Comparison of ENCODE assay signal across 8 cellular contexts in the genomic region with DNA sequence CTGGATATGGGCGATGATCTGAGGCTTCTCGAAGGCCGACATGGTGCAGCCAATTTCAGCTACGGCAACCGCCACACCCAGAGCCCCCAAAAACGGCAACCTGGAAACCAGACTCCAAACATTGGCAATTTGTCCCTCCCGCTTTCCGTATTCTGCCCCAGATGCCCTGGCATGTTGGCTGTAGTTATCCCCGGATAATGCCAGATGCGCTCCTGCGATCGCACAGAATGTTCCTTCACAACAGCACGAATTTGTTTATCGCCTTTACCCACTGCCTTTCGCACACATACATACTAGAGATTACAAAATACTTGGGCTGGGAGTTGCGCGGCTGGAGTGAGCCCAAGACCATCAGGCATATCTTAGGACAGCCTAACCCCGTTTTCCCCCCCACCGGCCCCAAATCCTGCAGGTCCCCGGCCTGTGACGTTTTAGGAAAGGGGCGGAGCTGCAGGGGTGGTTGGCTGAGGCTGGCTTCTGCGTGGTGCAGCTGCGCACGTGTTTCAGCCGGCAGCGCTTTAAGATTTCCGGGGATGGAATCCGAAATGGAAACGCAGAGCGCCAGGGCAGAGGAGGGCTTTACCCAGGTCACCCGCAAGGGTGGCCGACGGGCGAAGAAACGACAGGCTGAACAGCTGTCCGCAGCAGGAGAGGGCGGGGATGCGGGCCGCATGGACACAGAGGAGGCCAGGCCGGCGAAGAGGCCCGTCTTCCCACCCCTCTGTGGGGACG. TPM values are rescaled to one million over a fixed set of nuclear protein-coding genes. Genes with fewer than 3 reads are reported as not detected.
DNase-seq lines count a peak whose midpoint lies in the region; ATAC-seq and TF ChIP-seq lines count a peak whose summit lies in the region.

TSS of gene PNO1 (plus strand) at position 487 of the 732 bp plus-strand sequence. CDS start at position 534, 47 bp downstream.

- H3K27me3 Mint-ChIP-seq in WTC11 (ENCODE audit: low read depth) = no peaks in the 10 kb centered on the region

- H3K27ac ChIP-seq in AG04450 (ENCODE audit: low read depth, low read length) (peak within 1 kb of the TSS; percentile 96), smooth muscle cell (ENCODE audit: low read depth) (peak within 1 kb of the TSS; percentile 96)

- DNase-seq in AG04450 (ENCODE audit: low read depth, low spot score) (peak; percentile 87), NCI-H226 (peak; percentile 89), WTC11 (ENCODE audit: low spot score) (peak; percentile 95), cardiac fibroblast (ENCODE audit: low read depth in 2 of 2) (peak; percentile 97), iPS-NIHi7 (ENCODE audit: extremely low spot score) (peak; percentile 96), smooth muscle cell (lab: John Stamatoyannopoulos, UW; ENCODE audit: unreplicated experiment) (peak; percentile 82)

- CTCF ChIA-PET in AG04450 (lab: Charles Lee) (interaction anchor here (0.6 to 2.3 kb wide), 3 partner anchors 35 to 134 kb away, joined by 3 to 7 read pairs (median 5); no protein-coding TSS in a partner anchor), WTC11 (lab: Charles Lee) (interaction anchor here (0.7 to 2.1 kb wide), 5 partner anchors 12 to 200 kb away, joined by 3 to 15 read pairs (median 4); no protein-coding TSS in a partner anchor)

- H3K9me3 ChIP-seq in AG04450 (ENCODE audit: control insufficient read depth, insufficient read depth, low read length) (no peaks in the 10 kb centered on the region), smooth muscle cell (replicated peaks; ENCODE audit: low read depth) (no peaks in the 10 kb centered on the region)

- H2AFZ ChIP-seq in smooth muscle cell (ENCODE audit: low read depth) = peak within 1 kb of the TSS; percentile 94

- POLR2A ChIA-PET in AG04450 (lab: Yijun Ruan, JAX) = interaction anchor here (1.2 to 1.9 kb wide), 5 partner anchors 11 to 162 kb away, joined by 3 to 11 read pairs (median 4); partner anchors contain the start of genes CNRIP1 and PPP3R1
- POLR2A ChIA-PET in WTC11 (lab: Charles Lee) = interaction anchor here (1.0 to 1.3 kb wide), 3 partner anchors 17 to 95 kb away, joined by 3 to 5 read pairs (median 4); partner anchors contain the start of gene C1D

- 1% methylated on average over 44 of the region's 44 CpGs for WGBS in smooth muscle cell (ENCODE audit: low lambda C conversion rate)

- peak within 1 kb of the TSS; percentile 96 for H3K4me2 ChIP-seq in smooth muscle cell

- peak within 1 kb of the TSS; percentile 97 for H3K9ac ChIP-seq in smooth muscle cell (ENCODE audit: low read depth)

- peaks cover 20% of the 10 kb centered on the region for H3K36me3 ChIP-seq in smooth muscle cell (ENCODE audit: low read depth)

- H3K9me3 Mint-ChIP-seq in WTC11 = no peaks in the 10 kb centered on the region

- TF ChIP-seq CTCF in AG04450 (IDR thresholded peaks at IDR 0.05; ENCODE audit: low read depth, low read length) = no peak
- TF ChIP-seq CTCF in WTC11 (IDR thresholded peaks at IDR 0.05) = no peak
- TF ChIP-seq CTCF in cardiac fibroblast (IDR thresholded peaks at IDR 0.05; ENCODE audit: low read depth, low read length) = no peak
- TF ChIP-seq CTCF in smooth muscle cell (IDR thresholded peaks at IDR 0.05; ENCODE audit: borderline replicate concordance, insufficient read depth, poor library complexity, severe bottlenecking) = no peak

- peaks cover 29% of the 10 kb centered on the region for H3K36me3 Mint-ChIP-seq in WTC11

- no peaks in the 10 kb centered on the region for H3K27me3 ChIP-seq in AG04450 (ENCODE audit: control insufficient read depth, insufficient read depth, low read length)
- no peaks in the 10 kb centered on the region for H3K27me3 ChIP-seq in smooth muscle cell (ENCODE audit: low read depth)

- peak within 1 kb of the TSS; percentile 100 for H3K27ac Mint-ChIP-seq in WTC11

- peak within 1 kb of the TSS; percentile 97 for H3K4me3 ChIP-seq in AG04450 (ENCODE audit: low read depth, low read length)
- H3K4me3 ChIP-seq in cardiac fibroblast (replicated peaks in 1 of 2; ENCODE audit: low read depth in 2 of 2, low read length in 2 of 2) = peak within 1 kb of the TSS; percentile 97 to 98
- H3K4me3 ChIP-seq in smooth muscle cell = peak within 1 kb of the TSS; percentile 79

- peaks cover 17% of the 10 kb centered on the region for H3K4me1 Mint-ChIP-seq in WTC11

- peak; percentile 91 for ATAC-seq in GM18909 (IDR thresholded peaks at IDR 0.05; ENCODE audit: poor library complexity, unreplicated experiment)
- peak; percentile 90 for ATAC-seq in HG03175 (IDR thresholded peaks at IDR 0.05; ENCODE audit: unreplicated experiment)
- peak; percentile 92 for ATAC-seq in WTC11

- H3K79me2 ChIP-seq in smooth muscle cell (ENCODE audit: low read depth) = peaks cover 51% of the 10 kb centered on the region

- no peaks in the 10 kb centered on the region for H4K20me1 ChIP-seq in smooth muscle cell (ENCODE audit: low read depth)

- H3K4me1 ChIP-seq in smooth muscle cell (ENCODE audit: low read depth) = peaks cover 14% of the 10 kb centered on the region

- H3K4me3 Mint-ChIP-seq in WTC11 = peak within 1 kb of the TSS; percentile 96

- no peaks in the 10 kb centered on the region for H3F3A ChIP-seq in smooth muscle cell (ENCODE audit: low read depth)

TF ChIP-seq in WTC11, 78 proteins besides CTCF, POLR2A, EP300 and RAD21 (continues in another document):
- TF ChIP-seq KAT7 (CRISPR knock-in tag; IDR thresholded peaks at IDR 0.05; ENCODE audit: borderline replicate concordance) (peak; percentile 85; the same call in 1 of the 2 replicates), PREB (CRISPR knock-in tag; IDR thresholded peaks at IDR 0.05; ENCODE audit: borderline replicate concordance) (no peak), RORB (CRISPR knock-in tag; IDR thresholded peaks at IDR 0.05) (no peak), ZNF232 (CRISPR knock-in tag; IDR thresholded peaks at IDR 0.05) (peak; percentile 59; the same call in 1 of the 2 replicates), GABPB1 (CRISPR knock-in tag; IDR thresholded peaks at IDR 0.05) (peak; percentile 56; the same call in 1 of the 2 replicates), SOX15 (CRISPR knock-in tag; IDR thresholded peaks at IDR 0.05) (no peak), SP1 (CRISPR knock-in tag; conservative IDR thresholded peaks at IDR 0.05) (peak; percentile 74), ZNF416 (CRISPR knock-in tag; IDR thresholded peaks at IDR 0.05) (no peak), ELF4 (CRISPR knock-in tag; IDR thresholded peaks at IDR 0.05; ENCODE audit: low read depth) (no peak)
- TF ChIP-seq, protein P1, sequence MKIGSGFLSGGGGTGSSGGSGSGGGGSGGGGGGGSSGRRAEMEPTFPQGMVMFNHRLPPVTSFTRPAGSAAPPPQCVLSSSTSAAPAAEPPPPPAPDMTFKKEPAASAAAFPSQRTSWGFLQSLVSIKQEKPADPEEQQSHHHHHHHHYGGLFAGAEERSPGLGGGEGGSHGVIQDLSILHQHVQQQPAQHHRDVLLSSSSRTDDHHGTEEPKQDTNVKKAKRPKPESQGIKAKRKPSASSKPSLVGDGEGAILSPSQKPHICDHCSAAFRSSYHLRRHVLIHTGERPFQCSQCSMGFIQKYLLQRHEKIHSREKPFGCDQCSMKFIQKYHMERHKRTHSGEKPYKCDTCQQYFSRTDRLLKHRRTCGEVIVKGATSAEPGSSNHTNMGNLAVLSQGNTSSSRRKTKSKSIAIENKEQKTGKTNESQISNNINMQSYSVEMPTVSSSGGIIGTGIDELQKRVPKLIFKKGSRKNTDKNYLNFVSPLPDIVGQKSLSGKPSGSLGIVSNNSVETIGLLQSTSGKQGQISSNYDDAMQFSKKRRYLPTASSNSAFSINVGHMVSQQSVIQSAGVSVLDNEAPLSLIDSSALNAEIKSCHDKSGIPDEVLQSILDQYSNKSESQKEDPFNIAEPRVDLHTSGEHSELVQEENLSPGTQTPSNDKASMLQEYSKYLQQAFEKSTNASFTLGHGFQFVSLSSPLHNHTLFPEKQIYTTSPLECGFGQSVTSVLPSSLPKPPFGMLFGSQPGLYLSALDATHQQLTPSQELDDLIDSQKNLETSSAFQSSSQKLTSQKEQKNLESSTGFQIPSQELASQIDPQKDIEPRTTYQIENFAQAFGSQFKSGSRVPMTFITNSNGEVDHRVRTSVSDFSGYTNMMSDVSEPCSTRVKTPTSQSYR (CRISPR knock-in tag; IDR thresholded peaks at IDR 0.05) = no peak
- TF ChIP-seq, protein P2, sequence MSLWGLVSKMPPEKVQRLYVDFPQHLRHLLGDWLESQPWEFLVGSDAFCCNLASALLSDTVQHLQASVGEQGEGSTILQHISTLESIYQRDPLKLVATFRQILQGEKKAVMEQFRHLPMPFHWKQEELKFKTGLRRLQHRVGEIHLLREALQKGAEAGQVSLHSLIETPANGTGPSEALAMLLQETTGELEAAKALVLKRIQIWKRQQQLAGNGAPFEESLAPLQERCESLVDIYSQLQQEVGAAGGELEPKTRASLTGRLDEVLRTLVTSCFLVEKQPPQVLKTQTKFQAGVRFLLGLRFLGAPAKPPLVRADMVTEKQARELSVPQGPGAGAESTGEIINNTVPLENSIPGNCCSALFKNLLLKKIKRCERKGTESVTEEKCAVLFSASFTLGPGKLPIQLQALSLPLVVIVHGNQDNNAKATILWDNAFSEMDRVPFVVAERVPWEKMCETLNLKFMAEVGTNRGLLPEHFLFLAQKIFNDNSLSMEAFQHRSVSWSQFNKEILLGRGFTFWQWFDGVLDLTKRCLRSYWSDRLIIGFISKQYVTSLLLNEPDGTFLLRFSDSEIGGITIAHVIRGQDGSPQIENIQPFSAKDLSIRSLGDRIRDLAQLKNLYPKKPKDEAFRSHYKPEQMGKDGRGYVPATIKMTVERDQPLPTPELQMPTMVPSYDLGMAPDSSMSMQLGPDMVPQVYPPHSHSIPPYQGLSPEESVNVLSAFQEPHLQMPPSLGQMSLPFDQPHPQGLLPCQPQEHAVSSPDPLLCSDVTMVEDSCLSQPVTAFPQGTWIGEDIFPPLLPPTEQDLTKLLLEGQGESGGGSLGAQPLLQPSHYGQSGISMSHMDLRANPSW (CRISPR knock-in tag; conservative IDR thresholded peaks at IDR 0.05; ENCODE audit: low read depth) = no peak

RNA-seq across cellular contexts. Expression of gene PNO1, which starts in this region (rescaled TPM):
- polyA plus RNA-seq in AG04450 (2011; rRNA removed) (11.9 and 14.2 TPM in 2 replicates), smooth muscle cell (19.2 and 22.7 TPM in 2 replicates)
- polyA minus RNA-seq in AG04450 (2011; rRNA and poly(A)+ RNA removed) = 2.4 and 3.5 TPM in 2 replicates
- total RNA-seq in WTC11 (2021) (23.2 to 25.5 TPM (median 24.0 TPM) in 3 replicates), smooth muscle cell (10.9 and 12.9 TPM in 2 replicates)

Comparison
In these comparisons a context has a peak if more than half of its experiments do, and no peak if none do; other contexts are left out.
1. Peak in every context shown above with its lines: DNase-seq, ATAC-seq, H3K4me3 ChIP-seq and H3K27ac ChIP-seq.